Comparison of ENCODE assay signal across 27 cellular contexts in genomic region chr13:106981050-106981449, GRCh38.
"Had no signal": no experiment of that assay in that cellular context is flagged by ENCODE, and none has a peak within 500 bp of the region (broad histone marks: within the 10 kb centered on the region; RNA-seq: fewer than 3 reads in every experiment).

No MANE protein-coding gene starts in this region.

- H3K4me3 ChIP-seq: body of pancreas, breast epithelium, Peyer's patch, SJCRH30, SK-N-MC had no signal

- DNase-seq: activated CD4-positive, alpha-beta T cell treated with anti-CD3 and anti-CD28 coated beads, Interleukin-2, amount 10 ng/mL, durations not matched to agents 24 days and 14 days; activated CD4-positive, alpha-beta T cell treated with anti-CD3 and anti-CD28 coated beads, Interleukin-2, amount 50 U/mL, for 4 hours; activated CD8-positive, alpha-beta T cell treated with anti-CD3 and anti-CD28 coated beads for 36 hours; activated effector memory CD4-positive, alpha-beta T cell treated with anti-CD3 and anti-CD28 coated beads, Interleukin-2, amount 50 U/mL, for 16 hours; activated naive CD4-positive, alpha-beta T cell; activated naive CD8-positive, alpha-beta T cell treated with anti-CD3 and anti-CD28 coated beads, Interleukin-2, amount 10 ng/mL, durations not matched to agents 7 days and 5 days; activated T-cell treated with anti-CD3 and anti-CD28 coated beads, Interleukin-2, amount 50 U/mL, for 1 hour; activated T-cell treated with anti-CD3 and anti-CD28 coated beads, Interleukin-2, amount 50 U/mL, for 72 hours; body of pancreas; MV-4-11; NCI-H1092; NCI-H1436 treated with DMSO at 0.1 percent for 48 hours; NCI-H1694 treated with DMSO at 0.1 percent for 48 hours; NCI-H2029; NCI-H345; NCI-H526; NCI-H748 treated with DMSO at 0.1 percent for 48 hours; NK-92 treated with Interleukin-12 subunit alpha and Interleukin-12 subunit beta, amount 100 ng/mL, for 24 hours; PC-3; Peyer's patch; Right ventricle myocardium superior; SJCRH30 had no signal

- H3K36me3 ChIP-seq: breast epithelium, Peyer's patch, SJCRH30 had no signal

- H3K27ac ChIP-seq: body of pancreas, breast epithelium, KMS-11, Peyer's patch, RWPE1, SJCRH30, SK-N-MC had no signal

- H3K4me2 ChIP-seq: KMS-11 had no signal

- ATAC-seq: activated CD8-positive, alpha-beta T cell treated with anti-CD3 and anti-CD28 coated beads for 36 hours; activated T-cell treated with anti-CD3 and anti-CD28 coated beads, Interleukin-2, amount 50 U/mL, for 72 hours; activated T-helper 17 cell treated with anti-CD3 and anti-CD28 coated beads, Interleukin-2, amount 50 U/mL, for 72 hours; body of pancreas; PC-3 had no signal

- H3K9me3 ChIP-seq: body of pancreas, breast epithelium, Peyer's patch, SJCRH30 had no signal

- H3K27me3 ChIP-seq: body of pancreas, breast epithelium, Peyer's patch, SJCRH30 had no signal

- H3K4me1 ChIP-seq: body of pancreas, breast epithelium, Peyer's patch had no signal
